ENCODE assay signal across 22 cellular contexts in genomic region chr1:111924786-111925185, GRCh38.
"Had no signal": no experiment of that assay in that cellular context is flagged by ENCODE, and none has a peak within 500 bp of the region (broad histone marks: within the 10 kb centered on the region; RNA-seq: fewer than 3 reads in every experiment).

No MANE protein-coding gene starts in this region.

- H3K9me3 Mint-ChIP-seq: activated CD4-positive, alpha-beta memory T cell treated with anti-CD3 and anti-CD28 coated beads for 36 hours; activated CD4-positive, alpha-beta T cell treated with anti-CD3 and anti-CD28 coated beads, Interleukin-2, amount 10 ng/mL, durations not matched to agents 7 days and 5 days; activated naive CD4-positive, alpha-beta T cell treated with anti-CD3 and anti-CD28 coated beads for 36 hours; activated T-cell treated with anti-CD3 and anti-CD28 coated beads, Interleukin-2, amount 50 U/mL, for 4 hours; brain; T-cell had no signal

- H3K36me3 Mint-ChIP-seq: activated CD4-positive, alpha-beta memory T cell treated with anti-CD3 and anti-CD28 coated beads for 36 hours; activated naive CD8-positive, alpha-beta T cell; brain; T-cell had no signal

- H3K4me3 Mint-ChIP-seq: activated CD4-positive, alpha-beta memory T cell treated with anti-CD3 and anti-CD28 coated beads for 36 hours; activated CD4-positive, alpha-beta T cell treated with anti-CD3 and anti-CD28 coated beads, Interleukin-2, amount 10 ng/mL, durations not matched to agents 7 days and 5 days; activated naive CD4-positive, alpha-beta T cell treated with anti-CD3 and anti-CD28 coated beads for 36 hours; activated naive CD8-positive, alpha-beta T cell; activated T-cell treated with anti-CD3 and anti-CD28 coated beads, Interleukin-2, amount 50 U/mL, for 4 hours; brain; T-cell had no signal

- H3K4me1 Mint-ChIP-seq: activated CD4-positive, alpha-beta T cell treated with anti-CD3 and anti-CD28 coated beads, Interleukin-2, amount 10 ng/mL, durations not matched to agents 7 days and 5 days had no signal

- DNase-seq: activated CD4-positive, alpha-beta memory T cell treated with anti-CD3 and anti-CD28 coated beads for 36 hours; activated CD4-positive, alpha-beta T cell treated with anti-CD3 and anti-CD28 coated beads, Interleukin-2, amount 10 ng/mL, durations not matched to agents 7 days and 5 days; activated CD4-positive, CD25-positive, alpha-beta regulatory T cell; activated CD8-positive, alpha-beta memory T cell treated with anti-CD3 and anti-CD28 coated beads for 24 hours; activated gamma-delta T cell; activated naive CD4-positive, alpha-beta T cell treated with anti-CD3 and anti-CD28 coated beads for 36 hours; activated T-cell treated with anti-CD3 and anti-CD28 coated beads, Interleukin-2, amount 50 U/mL, for 4 hours; amygdala; cerebellar nuclear complex; KBM-7; NCI-H1048; NCI-H1930; NCI-H345; NCI-H510A; NCI-H69; PC-3; SHP77; T-cell; T-helper 2 cell; T1000 had no signal

- ATAC-seq: activated T-cell treated with anti-CD3 and anti-CD28 coated beads, Interleukin-2, amount 50 U/mL, for 4 hours; PC-3; T-cell had no signal

- H3K27ac Mint-ChIP-seq: activated CD4-positive, alpha-beta memory T cell treated with anti-CD3 and anti-CD28 coated beads for 36 hours; activated CD4-positive, alpha-beta T cell treated with anti-CD3 and anti-CD28 coated beads, Interleukin-2, amount 10 ng/mL, durations not matched to agents 7 days and 5 days; activated naive CD4-positive, alpha-beta T cell treated with anti-CD3 and anti-CD28 coated beads for 36 hours; activated naive CD8-positive, alpha-beta T cell; brain; T-cell had no signal
